7 cellular contexts compared by ENCODE assay signal in the genomic region with DNA sequence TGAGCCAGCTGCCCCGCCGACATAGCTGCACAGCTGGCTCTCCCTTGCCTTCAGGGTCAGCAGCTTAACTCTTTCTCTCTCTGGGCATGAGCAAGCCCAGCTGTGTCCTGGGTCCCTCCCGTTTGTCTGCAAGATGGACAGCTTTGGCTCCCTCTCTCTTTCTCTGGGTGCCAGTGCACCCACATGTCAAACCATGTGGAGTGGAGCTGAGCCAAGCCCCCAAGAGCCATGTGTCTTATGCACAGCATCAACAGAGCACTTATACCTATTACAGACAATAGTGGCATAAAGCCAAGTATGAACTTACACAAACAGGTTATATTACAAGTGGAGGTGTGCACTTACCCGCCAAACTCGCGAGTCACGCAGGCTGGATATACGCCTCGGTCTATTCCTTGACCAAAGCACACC. TPM values are rescaled to one million over a fixed set of nuclear protein-coding genes. Genes with fewer than 3 reads are reported as not detected.
DNase-seq lines count a peak whose midpoint lies in the region; ATAC-seq and TF ChIP-seq lines count a peak whose summit lies in the region.

No MANE protein-coding gene starts in this region.

- H3K4me1 ChIP-seq in KMS-11 (ENCODE audit: low read depth, poor library complexity, severe bottlenecking) (no peaks in the 10 kb centered on the region), neuronal stem cell (ENCODE audit: control insufficient read depth in 2 of 2, insufficient read depth in 1 of 2, low read depth in 1 of 2, low read length in 2 of 2) (peaks cover 0 to 7% of the 10 kb centered on the region in 2 donors)

- no peaks in the 10 kb centered on the region for H3K79me2 ChIP-seq in KMS-11 (ENCODE audit: insufficient read depth, low read depth)

- H3K9me3 ChIP-seq in neuronal stem cell (replicated peaks in 1 of 2; ENCODE audit: control insufficient read depth in 2 of 2, insufficient read depth in 1 of 2, low read depth in 1 of 2, low read length in 2 of 2) = no peaks in the 10 kb centered on the region

- no peak overlapping the region for H4K8ac ChIP-seq in neuronal stem cell (ENCODE audit: low read depth, low read length)

- no peak overlapping the region for H3K4me3 Mint-ChIP-seq in activated naive CD8-positive, alpha-beta T cell treated with anti-CD3 and anti-CD28 coated beads, Interleukin-2, amount 50 U/mL, for 24 hours

- no peak overlapping the region for H2AK5ac ChIP-seq in neuronal stem cell (ENCODE audit: low read depth, low read length)

- no peaks in the 10 kb centered on the region for H3K9me3 Mint-ChIP-seq in activated naive CD8-positive, alpha-beta T cell treated with anti-CD3 and anti-CD28 coated beads, Interleukin-2, amount 50 U/mL, for 24 hours

- H3K36me3 Mint-ChIP-seq in activated naive CD8-positive, alpha-beta T cell treated with anti-CD3 and anti-CD28 coated beads, Interleukin-2, amount 50 U/mL, for 24 hours (ENCODE audit: low read depth) = no peaks in the 10 kb centered on the region

- H3K4me3 ChIP-seq in KMS-11 (IDR thresholded peaks at IDR 0.05; ENCODE audit: insufficient read depth, low read depth, low read length) (no peak overlapping the region), neuronal stem cell (ENCODE audit: low read length in 2 of 2) (no peak overlapping the region)

- peak; percentile 72 for ATAC-seq in activated naive CD8-positive, alpha-beta T cell treated with anti-CD3 and anti-CD28 coated beads, Interleukin-2, amount 50 U/mL, for 24 hours
- ATAC-seq in GM19324 (IDR thresholded peaks at IDR 0.05; ENCODE audit: low FRiP score, unreplicated experiment) = no peak

- H3K27ac Mint-ChIP-seq in activated naive CD8-positive, alpha-beta T cell treated with anti-CD3 and anti-CD28 coated beads, Interleukin-2, amount 50 U/mL, for 24 hours = no peak overlapping the region

- H3K36me3 ChIP-seq in KMS-11 (ENCODE audit: insufficient read depth) = no peaks in the 10 kb centered on the region
- no peaks in the 10 kb centered on the region for H3K36me3 ChIP-seq in neuronal stem cell (replicated peaks in 1 of 2; ENCODE audit: control insufficient read depth in 2 of 2, insufficient read depth in 2 of 2, low read length in 2 of 2)

- peak; percentile 48 for TF ChIP-seq CTCF in KMS-11 (conservative IDR thresholded peaks at IDR 0.05; ENCODE audit: low read depth, low read length)

- no peak overlapping the region for H3K23ac ChIP-seq in neuronal stem cell (ENCODE audit: low read depth, low read length, poor library complexity)

- H3K14ac ChIP-seq in neuronal stem cell (ENCODE audit: low read length) = no peak overlapping the region

- no peak overlapping the region for H4K91ac ChIP-seq in neuronal stem cell (ENCODE audit: low read depth, low read length, poor library complexity)

- no peaks in the 10 kb centered on the region for H4K20me1 ChIP-seq in KMS-11 (ENCODE audit: insufficient read depth)

- H3K9ac ChIP-seq in KMS-11 (no peak overlapping the region), neuronal stem cell (ENCODE audit: low read depth, low read length, poor library complexity) (no peak overlapping the region)

- H2BK5ac ChIP-seq in neuronal stem cell (ENCODE audit: low read length) = no peak overlapping the region

- H3K4ac ChIP-seq in neuronal stem cell (ENCODE audit: low read length) = no peak overlapping the region

- H3K27me3 ChIP-seq in KMS-11 (ENCODE audit: insufficient read depth, low read depth) = no peaks in the 10 kb centered on the region
- peaks cover 0 to 11% (median 0%) of the 10 kb centered on the region in 3 experiments for H3K27me3 ChIP-seq in neuronal stem cell (ENCODE audit: control insufficient read depth in 3 of 3, insufficient read depth in 3 of 3, low read depth in 1 of 3, low read length in 3 of 3)

- no peaks in the 10 kb centered on the region for H3K4me1 Mint-ChIP-seq in activated naive CD8-positive, alpha-beta T cell treated with anti-CD3 and anti-CD28 coated beads, Interleukin-2, amount 50 U/mL, for 24 hours

- 0 out of 2 replicates have a peak overlapping the region, but pooled peaks have one; percentile 6 for H2AFZ ChIP-seq in KMS-11 (ENCODE audit: low read depth)
- H2AFZ ChIP-seq in neuronal stem cell (ENCODE audit: low read length) = no peak overlapping the region

- no peak overlapping the region for H2BK15ac ChIP-seq in neuronal stem cell (ENCODE audit: low read length)

- no CpG with 5 or more reads among the region's 9 CpGs for WGBS in neuronal stem cell (ENCODE audit: extremely low coverage in 2 of 2, insufficient read length in 2 of 2, insufficient replicate concordance in 1 of 2), 2 donors

- no peak overlapping the region for H3K18ac ChIP-seq in neuronal stem cell (ENCODE audit: low read length)

- H3K4me2 ChIP-seq in KMS-11 (no peak overlapping the region), neuronal stem cell (ENCODE audit: insufficient read depth, low read length, poor library complexity, severe bottlenecking) (no peak overlapping the region)

- no peaks in the 10 kb centered on the region for H3K79me1 ChIP-seq in neuronal stem cell (ENCODE audit: low read depth, low read length)

- H3K27ac ChIP-seq in KMS-11 (no peak overlapping the region), neuronal stem cell (replicated peaks; ENCODE audit: low read length) (no peak overlapping the region)

- H3K27me3 Mint-ChIP-seq in activated naive CD8-positive, alpha-beta T cell treated with anti-CD3 and anti-CD28 coated beads, Interleukin-2, amount 50 U/mL, for 24 hours = peaks cover 2% of the 10 kb centered on the region

- no peak overlapping the region for H2BK120ac ChIP-seq in neuronal stem cell (ENCODE audit: low read depth, low read length)

- DNase-seq in ELF-1 (ENCODE audit: low read depth, low spot score) (peak; percentile 64), kidney tubule cell (ENCODE audit: low spot score) (peak; percentile 27), neuronal stem cell (ENCODE audit: low spot score) (no peak)
- DNase-seq in activated naive CD8-positive, alpha-beta T cell treated with anti-CD3 and anti-CD28 coated beads, Interleukin-2, amount 50 U/mL, for 24 hours = no peak
- DNase-seq in activated CD4-positive, CD25-positive, alpha-beta regulatory T cell treated with anti-CD3 and anti-CD28 coated beads, Interleukin-2, amount 50 U/mL, for 72 hours = no peak

- H2BK12ac ChIP-seq in neuronal stem cell (ENCODE audit: low read length) = no peak overlapping the region

RNA-seq across cellular contexts. Expression of a gene that starts 35.7 kb away (rescaled TPM):
- 15.9 TPM for polyA plus RNA-seq in neuronal stem cell (2013, experiment 1 of 2)
- polyA plus RNA-seq in neuronal stem cell (2013, experiment 2 of 2) = 16.9 TPM

RNA-seq across cellular contexts. Expression of a gene that starts 49.2 kb away (rescaled TPM):
- 3.4 TPM for polyA plus RNA-seq in neuronal stem cell (2013, experiment 1 of 2)
- 3.5 TPM for polyA plus RNA-seq in neuronal stem cell (2013, experiment 2 of 2)

Comparison
In these comparisons a context has a peak if more than half of its experiments do, and no peak if none do; other contexts are left out.
1. DNase-seq: peak in ELF-1 (single experiment) and kidney tubule cell (single experiment); none in activated naive CD8-positive, alpha-beta T cell treated with anti-CD3 and anti-CD28 coated beads, Interleukin-2, amount 50 U/mL, for 24 hours (single experiment), activated CD4-positive, CD25-positive, alpha-beta regulatory T cell treated with anti-CD3 and anti-CD28 coated beads, Interleukin-2, amount 50 U/mL, for 72 hours (single experiment) and neuronal stem cell (single experiment).